Comparison of ENCODE assay signal across 28 cellular contexts in genomic region chr11:36928621-36929020, GRCh38.
"Had no signal": no experiment of that assay in that cellular context is flagged by ENCODE, and none has a peak within 500 bp of the region (broad histone marks: within the 10 kb centered on the region; RNA-seq: fewer than 3 reads in every experiment).

No MANE protein-coding gene starts in this region.

- H3K36me3 ChIP-seq: colonic mucosa, esophagus muscularis mucosa, esophagus squamous epithelium, gastrocnemius medialis, gastroesophageal sphincter, heart left ventricle, heart right ventricle had no signal

- H3K27ac ChIP-seq: colonic mucosa, coronary artery, dorsolateral prefrontal cortex, epithelial cell of prostate, esophagus muscularis mucosa, esophagus squamous epithelium, foreskin keratinocyte, gastrocnemius medialis, gastroesophageal sphincter, heart left ventricle, heart right ventricle, hepatocyte had no signal

- H3K4me3 ChIP-seq: colonic mucosa, coronary artery, dorsolateral prefrontal cortex, esophagus muscularis mucosa, esophagus squamous epithelium, gastrocnemius medialis, gastroesophageal sphincter, heart left ventricle, heart right ventricle, hepatocyte had no signal

- H3K79me2 ChIP-seq: hepatocyte had no signal

- DNase-seq: colonic mucosa; cortex of kidney; dermis blood vessel endothelial cell; dorsolateral prefrontal cortex; effector CD4-positive, alpha-beta T cell; effector CD8-positive, alpha-beta T cell; effector memory CD4-positive, alpha-beta T cell; effector memory CD8-positive, alpha-beta T cell; endodermal cell; erythroblast; esophagus squamous epithelium; foreskin fibroblast; foreskin keratinocyte; foreskin melanocyte; gastrocnemius medialis; glutamatergic neuron; head of caudate nucleus; heart left ventricle; heart right ventricle had no signal

- H3K27me3 ChIP-seq: colonic mucosa, esophagus muscularis mucosa, esophagus squamous epithelium, foreskin keratinocyte, gastrocnemius medialis, gastroesophageal sphincter, heart left ventricle, heart right ventricle, hepatocyte had no signal

- H3K9me3 ChIP-seq: colonic mucosa, esophagus muscularis mucosa, esophagus squamous epithelium, gastrocnemius medialis, gastroesophageal sphincter, heart left ventricle had no signal

- H3K4me1 ChIP-seq: colonic mucosa, esophagus muscularis mucosa, esophagus squamous epithelium, foreskin keratinocyte, gastrocnemius medialis, gastroesophageal sphincter, heart left ventricle, heart right ventricle had no signal

- FAIRE-seq: endometrium, endothelial cell of umbilical vein, frontal cortex had no signal

- H3K4me2 ChIP-seq: hepatocyte had no signal

- H2AFZ ChIP-seq: hepatocyte had no signal

- ATAC-seq: effector memory CD8-positive, alpha-beta T cell; esophagus mucosa; foreskin keratinocyte; gastrocnemius medialis; gastroesophageal sphincter; heart left ventricle; heart right ventricle had no signal
